Comparison of ENCODE assay signal across 2 cellular contexts in genomic region chr1:89955806-89956205, GRCh38.
TF ChIP-seq lines count a peak whose summit lies in the region.

No MANE protein-coding gene starts in this region.

TF ChIP-seq in GM23338, 12 proteins besides CTCF, POLR2A, EP300 and RAD21:
- TF ChIP-seq POLR2AphosphoS5 (IDR thresholded peaks at IDR 0.05; ENCODE audit: low read depth) = no peak
- no peak for TF ChIP-seq NANOG (IDR thresholded peaks at IDR 0.05; ENCODE audit: borderline replicate concordance)
- TF ChIP-seq, protein P1, sequence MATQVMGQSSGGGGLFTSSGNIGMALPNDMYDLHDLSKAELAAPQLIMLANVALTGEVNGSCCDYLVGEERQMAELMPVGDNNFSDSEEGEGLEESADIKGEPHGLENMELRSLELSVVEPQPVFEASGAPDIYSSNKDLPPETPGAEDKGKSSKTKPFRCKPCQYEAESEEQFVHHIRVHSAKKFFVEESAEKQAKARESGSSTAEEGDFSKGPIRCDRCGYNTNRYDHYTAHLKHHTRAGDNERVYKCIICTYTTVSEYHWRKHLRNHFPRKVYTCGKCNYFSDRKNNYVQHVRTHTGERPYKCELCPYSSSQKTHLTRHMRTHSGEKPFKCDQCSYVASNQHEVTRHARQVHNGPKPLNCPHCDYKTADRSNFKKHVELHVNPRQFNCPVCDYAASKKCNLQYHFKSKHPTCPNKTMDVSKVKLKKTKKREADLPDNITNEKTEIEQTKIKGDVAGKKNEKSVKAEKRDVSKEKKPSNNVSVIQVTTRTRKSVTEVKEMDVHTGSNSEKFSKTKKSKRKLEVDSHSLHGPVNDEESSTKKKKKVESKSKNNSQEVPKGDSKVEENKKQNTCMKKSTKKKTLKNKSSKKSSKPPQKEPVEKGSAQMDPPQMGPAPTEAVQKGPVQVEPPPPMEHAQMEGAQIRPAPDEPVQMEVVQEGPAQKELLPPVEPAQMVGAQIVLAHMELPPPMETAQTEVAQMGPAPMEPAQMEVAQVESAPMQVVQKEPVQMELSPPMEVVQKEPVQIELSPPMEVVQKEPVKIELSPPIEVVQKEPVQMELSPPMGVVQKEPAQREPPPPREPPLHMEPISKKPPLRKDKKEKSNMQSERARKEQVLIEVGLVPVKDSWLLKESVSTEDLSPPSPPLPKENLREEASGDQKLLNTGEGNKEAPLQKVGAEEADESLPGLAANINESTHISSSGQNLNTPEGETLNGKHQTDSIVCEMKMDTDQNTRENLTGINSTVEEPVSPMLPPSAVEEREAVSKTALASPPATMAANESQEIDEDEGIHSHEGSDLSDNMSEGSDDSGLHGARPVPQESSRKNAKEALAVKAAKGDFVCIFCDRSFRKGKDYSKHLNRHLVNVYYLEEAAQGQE (IDR thresholded peaks at IDR 0.05; ENCODE audit: unreplicated experiment) = no peak
- TF ChIP-seq STAT1 (IDR thresholded peaks at IDR 0.05; ENCODE audit: unreplicated experiment) = no peak
- no peak for TF ChIP-seq EZH2phosphoT487 (IDR thresholded peaks at IDR 0.05; ENCODE audit: unreplicated experiment)
- TF ChIP-seq JUNB (IDR thresholded peaks at IDR 0.05; ENCODE audit: unreplicated experiment) = no peak
- no peak for TF ChIP-seq ZNF331 (CRISPR knock-in tag; IDR thresholded peaks at IDR 0.05; ENCODE audit: low read depth)
- TF ChIP-seq CREB1 (CRISPR knock-in tag; IDR thresholded peaks at IDR 0.05; ENCODE audit: low read depth) = no peak
- no peak for TF ChIP-seq ZNF462 (CRISPR knock-in tag; IDR thresholded peaks at IDR 0.05)
- TF ChIP-seq ZNF114 (CRISPR knock-in tag; IDR thresholded peaks at IDR 0.05) = no peak
- TF ChIP-seq, protein P2, sequence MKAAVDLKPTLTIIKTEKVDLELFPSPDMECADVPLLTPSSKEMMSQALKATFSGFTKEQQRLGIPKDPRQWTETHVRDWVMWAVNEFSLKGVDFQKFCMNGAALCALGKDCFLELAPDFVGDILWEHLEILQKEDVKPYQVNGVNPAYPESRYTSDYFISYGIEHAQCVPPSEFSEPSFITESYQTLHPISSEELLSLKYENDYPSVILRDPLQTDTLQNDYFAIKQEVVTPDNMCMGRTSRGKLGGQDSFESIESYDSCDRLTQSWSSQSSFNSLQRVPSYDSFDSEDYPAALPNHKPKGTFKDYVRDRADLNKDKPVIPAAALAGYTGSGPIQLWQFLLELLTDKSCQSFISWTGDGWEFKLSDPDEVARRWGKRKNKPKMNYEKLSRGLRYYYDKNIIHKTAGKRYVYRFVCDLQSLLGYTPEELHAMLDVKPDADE (IDR thresholded peaks at IDR 0.05) = no peak
- no peak for TF ChIP-seq EZH2 (IDR thresholded peaks at IDR 0.05; ENCODE audit: low read depth, unreplicated experiment)

TF ChIP-seq in HepG2, 621 proteins besides CTCF, POLR2A, EP300 and RAD21:
- no peak for TF ChIP-seq SIX1 (CRISPR knock-in tag; IDR thresholded peaks at IDR 0.05; ENCODE audit: borderline replicate concordance)
- no peak for TF ChIP-seq NR3C1 (CRISPR knock-in tag; IDR thresholded peaks at IDR 0.05)
- TF ChIP-seq ZNF577 (CRISPR knock-in tag; IDR thresholded peaks at IDR 0.05; ENCODE audit: borderline replicate concordance, low read depth) = no peak
- TF ChIP-seq HIVEP1 (CRISPR knock-in tag; IDR thresholded peaks at IDR 0.05) = no peak
- no peak for TF ChIP-seq HNRNPUL1 (IDR thresholded peaks at IDR 0.05; ENCODE audit: low read depth, low read length)
- no peak for TF ChIP-seq HDAC1 (CRISPR knock-in tag; IDR thresholded peaks at IDR 0.05)
- TF ChIP-seq HNF1A (IDR thresholded peaks at IDR 0.05; ENCODE audit: low read depth) = no peak
- no peak for TF ChIP-seq HNF1A (CRISPR knock-in tag; IDR thresholded peaks at IDR 0.05; ENCODE audit: borderline replicate concordance)
- TF ChIP-seq RAD51 (IDR thresholded peaks at IDR 0.05; ENCODE audit: borderline replicate concordance) = no peak
- TF ChIP-seq NKX3-1 (CRISPR knock-in tag; IDR thresholded peaks at IDR 0.05) = no peak
- TF ChIP-seq MED1 (CRISPR knock-in tag; IDR thresholded peaks at IDR 0.05) = no peak
- TF ChIP-seq ZZZ3 (CRISPR knock-in tag; IDR thresholded peaks at IDR 0.05; ENCODE audit: borderline replicate concordance) = no peak
TF ChIP-seq in HepG2: peak in this region for 0.
